ENCODE assay signal across 18 cellular contexts in the genomic region with DNA sequence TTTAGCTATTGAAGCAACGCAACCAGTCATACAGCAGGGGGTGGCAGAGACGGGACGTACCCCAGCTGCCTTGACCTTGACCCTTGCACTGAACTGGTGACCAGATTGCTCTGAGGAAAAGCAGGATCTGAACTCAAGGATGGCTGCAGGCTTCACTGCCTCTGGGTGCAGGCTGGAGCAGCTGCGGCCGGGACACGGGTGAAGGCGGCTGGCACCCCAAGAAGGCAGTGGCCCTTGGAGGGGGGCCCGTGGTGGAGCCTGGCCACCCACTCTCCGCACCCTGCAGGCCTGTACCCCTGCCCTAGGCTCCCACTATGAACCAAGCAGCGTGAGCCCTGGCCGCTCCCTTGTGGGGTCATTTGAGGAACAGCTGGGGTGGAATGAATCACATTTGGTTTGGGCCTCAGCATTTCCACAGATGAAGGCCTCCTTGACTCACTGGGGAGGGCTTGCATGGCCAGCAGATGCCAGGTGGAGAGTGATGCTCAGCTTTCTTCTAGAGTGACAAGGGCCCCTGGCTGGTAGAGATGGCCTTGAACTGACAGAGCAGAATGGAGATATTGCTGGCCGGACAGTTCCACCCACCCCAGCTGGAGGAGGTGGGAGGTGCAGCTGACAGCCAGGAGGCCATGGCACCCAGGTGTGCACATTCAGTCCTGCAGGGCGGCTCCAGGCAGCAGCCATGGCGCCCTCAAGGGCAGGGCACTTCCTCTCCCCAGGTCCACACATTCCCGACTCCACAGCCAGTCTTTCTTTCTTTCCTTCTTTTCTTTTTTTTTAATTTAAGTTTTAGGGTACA.
"Had no signal": no experiment of that assay in that cellular context is flagged by ENCODE, and none has a peak within 500 bp of the region (broad histone marks: within the 10 kb centered on the region; RNA-seq: fewer than 3 reads in every experiment).

No MANE protein-coding gene starts in this region.

- H3K36me3 ChIP-seq: gastrocnemius medialis, left lung, neutrophil, stomach, upper lobe of left lung had no signal

- H3K4me3 Mint-ChIP-seq: activated CD4-positive, alpha-beta memory T cell treated with anti-CD3 and anti-CD28 coated beads for 36 hours; activated naive CD4-positive, alpha-beta T cell treated with anti-CD3 and anti-CD28 coated beads for 36 hours; brain; central memory CD8-positive, alpha-beta T cell; memory B cell; naive thymus-derived CD8-positive, alpha-beta T cell; T-helper 2 cell treated with Interferon-gamma antibody and Interleukin-4, amounts not matched to agents 5 μg/mL and 100 μg/mL, for 36 hours had no signal

- H3K9me3 Mint-ChIP-seq: activated CD4-positive, alpha-beta memory T cell treated with anti-CD3 and anti-CD28 coated beads for 36 hours; central memory CD8-positive, alpha-beta T cell; memory B cell; naive thymus-derived CD8-positive, alpha-beta T cell; T-helper 2 cell treated with Interferon-gamma antibody and Interleukin-4, amounts not matched to agents 5 μg/mL and 100 μg/mL, for 36 hours had no signal

- H3K27me3 Mint-ChIP-seq: central memory CD8-positive, alpha-beta T cell had no signal

- H3K4me1 ChIP-seq: gastrocnemius medialis, left lung, stomach, upper lobe of left lung had no signal

- DNase-seq: activated CD4-positive, alpha-beta memory T cell treated with anti-CD3 and anti-CD28 coated beads for 36 hours; activated CD4-positive, alpha-beta T cell treated with anti-CD3 and anti-CD28 coated beads for 4 hours; activated naive CD4-positive, alpha-beta T cell treated with anti-CD3 and anti-CD28 coated beads for 36 hours; activated T-cell treated with anti-CD3 and anti-CD28 coated beads, Interleukin-2, amount 50 U/mL, for 1 hour; gastrocnemius medialis; mucosa of descending colon; naive thymus-derived CD8-positive, alpha-beta T cell; stimulated activated CD4-positive, alpha-beta T cell treated with anti-CD3 and anti-CD28 coated beads, Interleukin-12 subunit alpha, Interleukin-12 subunit beta, amount 100 ng/mL, for 4 hours; stimulated activated CD4-positive, alpha-beta T cell treated with anti-CD3 and anti-CD28 coated beads, Interleukin-2, amount 100 ng/mL, for 24 hours; stomach; upper lobe of left lung had no signal

- H3K9me3 ChIP-seq: gastrocnemius medialis, left lung, mucosa of descending colon, neutrophil, stomach, upper lobe of left lung had no signal

- H3K27ac ChIP-seq: gastrocnemius medialis, left lung, neutrophil, stomach, upper lobe of left lung had no signal

- H3K4me3 ChIP-seq: coronary artery, gastrocnemius medialis, left lung, mucosa of descending colon, stomach, upper lobe of left lung had no signal

- H3K4me1 Mint-ChIP-seq: central memory CD8-positive, alpha-beta T cell; memory B cell; naive thymus-derived CD8-positive, alpha-beta T cell had no signal

- H3K27ac Mint-ChIP-seq: activated CD4-positive, alpha-beta memory T cell treated with anti-CD3 and anti-CD28 coated beads for 36 hours; activated naive CD4-positive, alpha-beta T cell treated with anti-CD3 and anti-CD28 coated beads for 36 hours; memory B cell; naive thymus-derived CD8-positive, alpha-beta T cell; T-helper 2 cell treated with Interferon-gamma antibody and Interleukin-4, amounts not matched to agents 5 μg/mL and 100 μg/mL, for 36 hours had no signal

- H3K36me3 Mint-ChIP-seq: activated CD4-positive, alpha-beta memory T cell treated with anti-CD3 and anti-CD28 coated beads for 36 hours; brain; memory B cell; naive thymus-derived CD8-positive, alpha-beta T cell had no signal

- ATAC-seq: left lung; mucosa of descending colon; naive thymus-derived CD8-positive, alpha-beta T cell had no signal

- H3K27me3 ChIP-seq: gastrocnemius medialis, left lung, neutrophil, stomach, upper lobe of left lung had no signal
